Comparison of ENCODE assay signal across 1 cellular context in the genomic region with DNA sequence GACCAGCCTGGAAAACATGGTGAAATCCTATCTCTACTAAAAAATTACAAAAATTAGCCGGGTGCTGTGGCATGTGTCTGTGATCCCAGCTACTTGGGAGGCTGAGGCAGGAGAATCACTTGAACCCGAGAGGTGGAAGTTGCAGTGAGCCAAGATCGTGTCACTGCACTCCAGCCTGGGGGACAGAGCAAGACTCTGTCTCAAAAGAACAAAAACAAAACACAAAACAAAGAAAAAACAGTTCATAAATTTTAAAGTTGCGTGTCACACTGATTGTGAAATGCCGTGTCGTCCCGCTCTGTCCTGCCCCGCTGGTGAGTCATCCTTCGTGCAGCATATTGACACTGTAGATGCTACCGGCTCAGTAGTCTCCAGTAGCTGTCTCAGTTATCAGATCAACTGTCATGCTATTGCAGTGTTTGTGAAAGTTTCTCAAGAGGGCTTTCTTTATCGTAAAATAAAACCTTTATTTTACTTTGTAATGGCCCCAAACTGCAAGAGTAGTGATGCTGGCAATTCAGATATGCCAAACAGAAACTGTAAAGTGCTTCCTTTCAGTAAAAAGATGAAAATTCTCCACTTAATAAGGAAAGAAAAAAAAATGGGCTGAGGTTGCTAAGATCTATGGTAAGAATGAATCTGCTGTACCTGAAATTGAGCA.
TF ChIP-seq lines count a peak whose summit lies in the region.

No MANE protein-coding gene starts in this region.

TF ChIP-seq in HepG2, 621 proteins besides CTCF, POLR2A, EP300 and RAD21 (continued from another document and continues in another):
- TF ChIP-seq TEF (CRISPR knock-in tag; IDR thresholded peaks at IDR 0.05) (no peak), HMG20A (CRISPR knock-in tag; IDR thresholded peaks at IDR 0.05; ENCODE audit: borderline replicate concordance) (peak; percentile 75; the same call in 1 of the 2 replicates), SP2 (CRISPR knock-in tag; IDR thresholded peaks at IDR 0.05) (no peak), ZBTB26 (CRISPR knock-in tag; IDR thresholded peaks at IDR 0.05; ENCODE audit: borderline replicate concordance) (no peak), RFX1 (IDR thresholded peaks at IDR 0.05) (no peak), ZNF841 (CRISPR knock-in tag; IDR thresholded peaks at IDR 0.05; ENCODE audit: borderline replicate concordance) (no peak), PRDM4 (CRISPR knock-in tag; IDR thresholded peaks at IDR 0.05; ENCODE audit: borderline replicate concordance) (no peak), ZNF446 (CRISPR knock-in tag; IDR thresholded peaks at IDR 0.05) (no peak), ZNF558 (CRISPR knock-in tag; IDR thresholded peaks at IDR 0.05; ENCODE audit: borderline replicate concordance) (no peak), JUNB (CRISPR knock-in tag; IDR thresholded peaks at IDR 0.05; ENCODE audit: borderline replicate concordance) (peak; percentile 84), PRDM15 (CRISPR knock-in tag; IDR thresholded peaks at IDR 0.05) (no peak), ZNF235 (CRISPR knock-in tag; IDR thresholded peaks at IDR 0.05; ENCODE audit: borderline replicate concordance) (no peak), SP4 (CRISPR knock-in tag; IDR thresholded peaks at IDR 0.05) (no peak), RARG (CRISPR knock-in tag; IDR thresholded peaks at IDR 0.05; ENCODE audit: low read depth) (no peak), FOXK2 (IDR thresholded peaks at IDR 0.05) (no peak; the same call in 1 of the 2 replicates), U2AF1 (optimal IDR thresholded peaks at IDR 0.05; ENCODE audit: low read depth, low read length) (no peak), ZNF326 (CRISPR knock-in tag; IDR thresholded peaks at IDR 0.05; ENCODE audit: borderline replicate concordance) (no peak), ZNF10 (CRISPR knock-in tag; IDR thresholded peaks at IDR 0.05; ENCODE audit: borderline replicate concordance, low read depth) (no peak), ZBTB3 (CRISPR knock-in tag; IDR thresholded peaks at IDR 0.05; ENCODE audit: borderline replicate concordance, low read depth) (no peak), EEA1 (CRISPR knock-in tag; IDR thresholded peaks at IDR 0.05; ENCODE audit: borderline replicate concordance) (no peak), ZNF329 (CRISPR knock-in tag; IDR thresholded peaks at IDR 0.05; ENCODE audit: low read depth) (no peak), SATB2 (CRISPR knock-in tag; IDR thresholded peaks at IDR 0.05) (no peak), ADNP (CRISPR knock-in tag; IDR thresholded peaks at IDR 0.05) (no peak), ZFP90 (CRISPR knock-in tag; IDR thresholded peaks at IDR 0.05; ENCODE audit: borderline replicate concordance) (no peak), TOE1 (CRISPR knock-in tag; IDR thresholded peaks at IDR 0.05) (no peak), HNRNPLL (IDR thresholded peaks at IDR 0.05; ENCODE audit: low read depth, low read length, poor library complexity, severe bottlenecking) (no peak), ZNF616 (CRISPR knock-in tag; IDR thresholded peaks at IDR 0.05; ENCODE audit: low read depth) (no peak), ZNF580 (CRISPR knock-in tag; IDR thresholded peaks at IDR 0.05; ENCODE audit: borderline replicate concordance, low read depth) (no peak), TEAD2 (CRISPR knock-in tag; IDR thresholded peaks at IDR 0.05) (no peak), GTF2F1 (IDR thresholded peaks at IDR 0.05; ENCODE audit: low read length) (no peak), RBM39 (IDR thresholded peaks at IDR 0.05; ENCODE audit: low read depth, low read length, poor library complexity, severe bottlenecking) (no peak), WIZ (CRISPR knock-in tag; IDR thresholded peaks at IDR 0.05) (no peak), BRCA1 (CRISPR knock-in tag; IDR thresholded peaks at IDR 0.05) (no peak), ZNF850 (CRISPR knock-in tag; conservative IDR thresholded peaks at IDR 0.05) (no peak), HOXA7 (CRISPR knock-in tag; IDR thresholded peaks at IDR 0.05) (no peak), NONO (IDR thresholded peaks at IDR 0.05) (no peak), NONO (CRISPR knock-in tag; conservative IDR thresholded peaks at IDR 0.05) (no peak), ZNF256 (CRISPR knock-in tag; conservative IDR thresholded peaks at IDR 0.05) (no peak)
- TF ChIP-seq, protein P1, sequence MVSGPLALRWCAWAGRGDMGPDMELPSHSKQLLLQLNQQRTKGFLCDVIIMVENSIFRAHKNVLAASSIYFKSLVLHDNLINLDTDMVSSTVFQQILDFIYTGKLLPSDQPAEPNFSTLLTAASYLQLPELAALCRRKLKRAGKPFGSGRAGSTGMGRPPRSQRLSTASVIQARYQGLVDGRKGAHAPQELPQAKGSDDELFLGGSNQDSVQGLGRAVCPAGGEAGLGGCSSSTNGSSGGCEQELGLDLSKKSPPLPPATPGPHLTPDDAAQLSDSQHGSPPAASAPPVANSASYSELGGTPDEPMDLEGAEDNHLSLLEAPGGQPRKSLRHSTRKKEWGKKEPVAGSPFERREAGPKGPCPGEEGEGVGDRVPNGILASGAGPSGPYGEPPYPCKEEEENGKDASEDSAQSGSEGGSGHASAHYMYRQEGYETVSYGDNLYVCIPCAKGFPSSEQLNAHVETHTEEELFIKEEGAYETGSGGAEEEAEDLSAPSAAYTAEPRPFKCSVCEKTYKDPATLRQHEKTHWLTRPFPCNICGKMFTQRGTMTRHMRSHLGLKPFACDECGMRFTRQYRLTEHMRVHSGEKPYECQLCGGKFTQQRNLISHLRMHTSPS (CRISPR knock-in tag; IDR thresholded peaks at IDR 0.05; ENCODE audit: low read depth): no peak
- TF ChIP-seq, protein P2, sequence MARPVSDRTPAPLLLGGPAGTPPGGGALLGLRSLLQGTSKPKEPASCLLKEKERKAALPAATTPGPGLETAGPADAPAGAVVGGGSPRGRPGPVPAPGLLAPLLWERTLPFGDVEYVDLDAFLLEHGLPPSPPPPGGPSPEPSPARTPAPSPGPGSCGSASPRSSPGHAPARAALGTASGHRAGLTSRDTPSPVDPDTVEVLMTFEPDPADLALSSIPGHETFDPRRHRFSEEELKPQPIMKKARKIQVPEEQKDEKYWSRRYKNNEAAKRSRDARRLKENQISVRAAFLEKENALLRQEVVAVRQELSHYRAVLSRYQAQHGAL (CRISPR knock-in tag; IDR thresholded peaks at IDR 0.05; ENCODE audit: not compliant biosample characterization): no peak
- TF ChIP-seq, protein P3, sequence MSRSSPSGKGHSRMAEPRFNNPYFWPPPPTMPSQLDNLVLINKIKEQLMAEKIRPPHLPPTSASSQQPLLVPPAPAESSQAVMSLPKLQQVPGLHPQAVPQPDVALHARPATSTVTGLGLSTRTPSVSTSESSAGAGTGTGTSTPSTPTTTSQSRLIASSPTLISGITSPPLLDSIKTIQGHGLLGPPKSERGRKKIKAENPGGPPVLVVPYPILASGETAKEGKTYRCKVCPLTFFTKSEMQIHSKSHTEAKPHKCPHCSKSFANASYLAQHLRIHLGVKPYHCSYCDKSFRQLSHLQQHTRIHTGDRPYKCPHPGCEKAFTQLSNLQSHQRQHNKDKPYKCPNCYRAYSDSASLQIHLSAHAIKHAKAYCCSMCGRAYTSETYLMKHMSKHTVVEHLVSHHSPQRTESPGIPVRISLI (CRISPR knock-in tag; IDR thresholded peaks at IDR 0.05; ENCODE audit: borderline replicate concordance): no peak
- TF ChIP-seq, protein P4, sequence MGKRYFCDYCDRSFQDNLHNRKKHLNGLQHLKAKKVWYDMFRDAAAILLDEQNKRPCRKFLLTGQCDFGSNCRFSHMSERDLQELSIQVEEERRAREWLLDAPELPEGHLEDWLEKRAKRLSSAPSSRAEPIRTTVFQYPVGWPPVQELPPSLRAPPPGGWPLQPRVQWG (CRISPR knock-in tag; IDR thresholded peaks at IDR 0.05; ENCODE audit: borderline replicate concordance, low read depth): no peak
- TF ChIP-seq, protein P5, sequence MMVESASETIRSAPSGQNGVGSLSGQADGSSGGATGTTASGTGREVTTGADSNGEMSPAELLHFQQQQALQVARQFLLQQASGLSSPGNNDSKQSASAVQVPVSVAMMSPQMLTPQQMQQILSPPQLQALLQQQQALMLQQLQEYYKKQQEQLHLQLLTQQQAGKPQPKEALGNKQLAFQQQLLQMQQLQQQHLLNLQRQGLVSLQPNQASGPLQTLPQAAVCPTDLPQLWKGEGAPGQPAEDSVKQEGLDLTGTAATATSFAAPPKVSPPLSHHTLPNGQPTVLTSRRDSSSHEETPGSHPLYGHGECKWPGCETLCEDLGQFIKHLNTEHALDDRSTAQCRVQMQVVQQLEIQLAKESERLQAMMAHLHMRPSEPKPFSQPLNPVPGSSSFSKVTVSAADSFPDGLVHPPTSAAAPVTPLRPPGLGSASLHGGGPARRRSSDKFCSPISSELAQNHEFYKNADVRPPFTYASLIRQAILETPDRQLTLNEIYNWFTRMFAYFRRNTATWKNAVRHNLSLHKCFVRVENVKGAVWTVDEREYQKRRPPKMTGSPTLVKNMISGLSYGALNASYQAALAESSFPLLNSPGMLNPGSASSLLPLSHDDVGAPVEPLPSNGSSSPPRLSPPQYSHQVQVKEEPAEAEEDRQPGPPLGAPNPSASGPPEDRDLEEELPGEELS (CRISPR knock-in tag; IDR thresholded peaks at IDR 0.05): peak; percentile 71; the same call in 1 of the 2 replicates
- TF ChIP-seq, protein P6, sequence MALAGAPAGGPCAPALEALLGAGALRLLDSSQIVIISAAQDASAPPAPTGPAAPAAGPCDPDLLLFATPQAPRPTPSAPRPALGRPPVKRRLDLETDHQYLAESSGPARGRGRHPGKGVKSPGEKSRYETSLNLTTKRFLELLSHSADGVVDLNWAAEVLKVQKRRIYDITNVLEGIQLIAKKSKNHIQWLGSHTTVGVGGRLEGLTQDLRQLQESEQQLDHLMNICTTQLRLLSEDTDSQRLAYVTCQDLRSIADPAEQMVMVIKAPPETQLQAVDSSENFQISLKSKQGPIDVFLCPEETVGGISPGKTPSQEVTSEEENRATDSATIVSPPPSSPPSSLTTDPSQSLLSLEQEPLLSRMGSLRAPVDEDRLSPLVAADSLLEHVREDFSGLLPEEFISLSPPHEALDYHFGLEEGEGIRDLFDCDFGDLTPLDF (CRISPR knock-in tag; IDR thresholded peaks at IDR 0.05): no peak
